Comparison of ENCODE assay signal across 13 cellular contexts in the genomic region with DNA sequence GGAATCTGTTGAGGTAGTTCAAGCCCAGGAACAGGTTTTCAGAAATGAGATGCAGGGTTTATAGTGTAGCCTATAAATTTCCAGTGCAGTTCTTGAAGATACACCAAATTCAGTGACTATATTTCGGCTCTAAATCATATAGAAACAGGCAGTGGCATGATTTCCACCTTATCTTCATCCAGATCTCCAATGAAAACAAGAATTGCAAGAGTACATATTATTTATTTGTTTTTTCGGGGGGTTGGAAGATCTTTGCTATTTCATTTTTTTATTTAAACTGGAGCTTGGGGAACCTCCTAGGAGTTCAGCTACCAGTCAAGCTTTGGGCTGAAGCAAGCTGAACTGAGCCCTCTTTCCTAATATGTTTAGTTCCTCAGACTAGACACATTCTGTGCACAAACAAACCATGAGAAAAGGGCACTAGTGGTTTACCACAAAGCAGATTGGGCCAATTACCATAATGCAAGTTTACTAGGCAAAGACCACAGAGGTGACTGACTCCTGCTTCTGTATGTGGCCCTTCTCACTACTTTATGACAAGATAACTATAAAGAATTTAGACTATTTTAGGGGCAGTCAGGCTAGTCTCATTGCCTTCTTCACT.
DNase-seq lines count a peak whose midpoint lies in the region; ATAC-seq and TF ChIP-seq lines count a peak whose summit lies in the region.
"Had no signal": no experiment of that assay in that cellular context is flagged by ENCODE, and none has a peak within 500 bp of the region (broad histone marks: within the 10 kb centered on the region; RNA-seq: fewer than 3 reads in every experiment).

No MANE protein-coding gene starts in this region.

- peak; percentile 48 for DNase-seq in astrocyte of the hippocampus (ENCODE audit: low read depth, low spot score)
- DNase-seq in stimulated activated CD4-positive, alpha-beta T cell treated with anti-CD3 and anti-CD28 coated beads, Interleukin-2, amount 100 ng/mL, for 24 hours, result no peak
- DNase-seq in GM13977 (ENCODE audit: low spot score), result no peak
- DNase-seq in omental fat pad (ENCODE audit: low spot score), result no peak
- DNase-seq: CD4-positive, alpha-beta T cell; H7; naive thymus-derived CD8-positive, alpha-beta T cell; NCI-H2227 treated with DMSO at 0.1 percent for 48 hours; stimulated activated CD4-positive, alpha-beta T cell treated with anti-CD3 and anti-CD28 coated beads, Interleukin-12 subunit alpha, Interleukin-12 subunit beta, amount 100 ng/mL, for 4 hours had no signal

- no peaks in the 10 kb centered on the region for H3K9me3 ChIP-seq in neutrophil

- no peaks in the 10 kb centered on the region for H3K27me3 ChIP-seq in neutrophil

- in situ Hi-C loops in GM13977 (cut with MboI; ENCODE audit: low pct_unique_long_range_greater_than_20kb, low sequenced_read_pairs, unreplicated experiment), result no loop called here

- peaks cover 86 to 90% of the 10 kb centered on the region in 2 experiments for H3K4me1 ChIP-seq in neutrophil (ENCODE audit: control insufficient read depth in 1 of 2, insufficient read depth in 1 of 2, low read depth in 1 of 2, low read length in 1 of 2)

- TF ChIP-seq CTCF in neutrophil (IDR thresholded peaks at IDR 0.05) (peak; percentile 6), GM13977 (IDR thresholded peaks at IDR 0.05; ENCODE audit: extremely low read depth, insufficient read depth, missing control alignments) (no peak), omental fat pad (IDR thresholded peaks at IDR 0.05) (no peak)

- peak; percentile 62 for ATAC-seq in GM18511 (IDR thresholded peaks at IDR 0.05; ENCODE audit: unreplicated experiment)
- peak; percentile 65 for ATAC-seq in HG03442 (IDR thresholded peaks at IDR 0.05; ENCODE audit: unreplicated experiment)
- no peak for ATAC-seq in HG02840 (IDR thresholded peaks at IDR 0.05; ENCODE audit: low FRiP score, unreplicated experiment)
- no peak for ATAC-seq in omental fat pad (ENCODE audit: low FRiP score)
- ATAC-seq: naive thymus-derived CD8-positive, alpha-beta T cell had no signal

- no peaks in the 10 kb centered on the region for H3K36me3 ChIP-seq in neutrophil

- peak overlapping the region; percentile 94 for H3K27ac ChIP-seq in neutrophil

- H3K4me3 ChIP-seq in neutrophil (ENCODE audit: low read depth in 1 of 2, low read length in 1 of 2), result peak overlapping the region; percentile 30 to 31

Comparison
In these comparisons a context has a peak if more than half of its experiments do, and no peak if none do; other contexts are left out.
1. ATAC-seq: peak in GM18511 (single experiment) and HG03442 (single experiment); none in HG02840 (single experiment) and omental fat pad (single experiment).